ENCODE assay signal across 9 cellular contexts in genomic region chr5:139138790-139139189, GRCh38. TPM values are rescaled to one million over a fixed set of nuclear protein-coding genes. Genes with fewer than 3 reads are reported as not detected.
DNase-seq lines count a peak whose midpoint lies in the region; ATAC-seq and TF ChIP-seq lines count a peak whose summit lies in the region.
"Had no signal": no experiment of that assay in that cellular context is flagged by ENCODE, and none has a peak within 500 bp of the region (broad histone marks: within the 10 kb centered on the region; RNA-seq: fewer than 3 reads in every experiment).

No MANE protein-coding gene starts in this region.

- H3K9me3 ChIP-seq in body of pancreas (no peaks in the 10 kb centered on the region), left lung (no peaks in the 10 kb centered on the region)

- intact Hi-C loops in body of pancreas (cut with DNase I) = no loop called here
- intact Hi-C loops in left lung (cut with DNase I) = no loop called here
- intact Hi-C loops in activated naive CD4-positive, alpha-beta T cell treated with anti-CD3 and anti-CD28 coated beads for 36 hours (cut with micrococcal nuclease) = no loop called here

- no peaks in the 10 kb centered on the region for H3K27me3 Mint-ChIP-seq in activated naive CD4-positive, alpha-beta T cell treated with anti-CD3 and anti-CD28 coated beads for 36 hours (ENCODE audit: low read depth)

- ATAC-seq in body of pancreas (peak; percentile 33), left lung (peak; percentile 76), HG02588 (IDR thresholded peaks at IDR 0.05; ENCODE audit: unreplicated experiment) (no peak), GM21786 (IDR thresholded peaks at IDR 0.05; ENCODE audit: unreplicated experiment) (no peak)
- ATAC-seq: CD8-positive, alpha-beta T cell had no signal

- H3K27me3 ChIP-seq in body of pancreas (no peaks in the 10 kb centered on the region), left lung (no peaks in the 10 kb centered on the region)

- peaks cover 12% of the 10 kb centered on the region for H3K4me1 Mint-ChIP-seq in activated naive CD4-positive, alpha-beta T cell treated with anti-CD3 and anti-CD28 coated beads for 36 hours (ENCODE audit: low read depth)

- H3K36me3 ChIP-seq in body of pancreas (replicated peaks in 1 of 2; ENCODE audit: insufficient read depth in 1 of 2, low read depth in 2 of 2) = no peaks in the 10 kb centered on the region
- H3K36me3 ChIP-seq in left lung = no peaks in the 10 kb centered on the region

- CTCF ChIA-PET in activated naive CD4-positive, alpha-beta T cell treated with anti-CD3 and anti-CD28 coated beads for 36 hours (lab: Charles Lee) = interaction anchor here (1.1 kb wide), 1 partner anchor 66 kb away, joined by 3 read pairs; no protein-coding TSS in a partner anchor

- WGBS in body of pancreas, 2 donors = 19 to 26% methylated on average over 4 of the region's 4 CpGs

- H3K9me3 Mint-ChIP-seq in activated naive CD4-positive, alpha-beta T cell treated with anti-CD3 and anti-CD28 coated beads for 36 hours = no peaks in the 10 kb centered on the region
- H3K9me3 Mint-ChIP-seq: CD8-positive, alpha-beta T cell had no signal

- H3K36me3 Mint-ChIP-seq in activated naive CD4-positive, alpha-beta T cell treated with anti-CD3 and anti-CD28 coated beads for 36 hours (ENCODE audit: low read depth) = no peaks in the 10 kb centered on the region
- H3K36me3 Mint-ChIP-seq: CD8-positive, alpha-beta T cell had no signal

- TF ChIP-seq POLR2A in body of pancreas (IDR thresholded peaks at IDR 0.05) = no peak

- no peak overlapping the region for H3K4me3 ChIP-seq in body of pancreas
- no peak overlapping the region for H3K4me3 ChIP-seq in left lung

- DNase-seq in AG08395 (ENCODE audit: low spot score) (peak; percentile 61), NCI-H1092 (lab: John Stamatoyannopoulos, UW) (peak; percentile 58), body of pancreas (peak; percentile 35 to 60 (median 47)), left lung (peak in 1 of 2 donors; percentile 69), NCI-H2227 (lab: John Stamatoyannopoulos, UW; ENCODE audit: unreplicated experiment) (no peak)
- DNase-seq in activated naive CD4-positive, alpha-beta T cell treated with anti-CD3 and anti-CD28 coated beads for 36 hours = no peak
- DNase-seq: CD8-positive, alpha-beta T cell had no signal

- TF ChIP-seq CTCF in body of pancreas (IDR thresholded peaks at IDR 0.05) (no peak), left lung (IDR thresholded peaks at IDR 0.05) (no peak)

- H3K27ac Mint-ChIP-seq in activated naive CD4-positive, alpha-beta T cell treated with anti-CD3 and anti-CD28 coated beads for 36 hours = no peak overlapping the region
- H3K27ac Mint-ChIP-seq: CD8-positive, alpha-beta T cell had no signal

- H3K4me3 Mint-ChIP-seq in activated naive CD4-positive, alpha-beta T cell treated with anti-CD3 and anti-CD28 coated beads for 36 hours = no peak overlapping the region
- H3K4me3 Mint-ChIP-seq: CD8-positive, alpha-beta T cell had no signal

- H3K4me1 ChIP-seq in body of pancreas (peaks cover 64% of the 10 kb centered on the region), left lung (peaks cover 27 to 41% of the 10 kb centered on the region in 2 donors)

- peak overlapping the region; percentile 3 to 82 (median 56) for H3K27ac ChIP-seq in body of pancreas
- H3K27ac ChIP-seq in left lung = peak overlapping the region; percentile 18 to 56

RNA-seq across cellular contexts. Expression of gene SIL1, which starts 59.4 kb away (rescaled TPM):
- 100 to 1,000 TPM in 1 of 2 donors, 10 to 100 TPM in 1; 57.6 to 124 TPM for total RNA-seq in body of pancreas
- 10 to 100 TPM; 67.9 to 71.7 TPM for total RNA-seq in left lung
- total RNA-seq in activated naive CD4-positive, alpha-beta T cell treated with anti-CD3 and anti-CD28 coated beads for 36 hours = 10 to 100 TPM; 21.4 to 29.6 TPM

Comparison
In these comparisons a context has a peak if more than half of its experiments do, and no peak if none do; other contexts are left out.
1. DNase-seq: peak in AG08395 (single experiment), NCI-H1092 (single experiment) and body of pancreas (4 of 4); none in NCI-H2227 (single experiment) and activated naive CD4-positive, alpha-beta T cell treated with anti-CD3 and anti-CD28 coated beads for 36 hours (single experiment).
2. ATAC-seq: peak in body of pancreas (single experiment) and left lung (single experiment); none in HG02588 (single experiment) and GM21786 (single experiment).